ENCODE assay signal across 39 cellular contexts in genomic region chr1:119320100-119320499, GRCh38. TPM values are rescaled to one million over a fixed set of nuclear protein-coding genes. Genes with fewer than 3 reads are reported as not detected.
"Had no signal": no experiment of that assay in that cellular context is flagged by ENCODE, and none has a peak within 500 bp of the region (broad histone marks: within the 10 kb centered on the region; RNA-seq: fewer than 3 reads in every experiment).

No MANE protein-coding gene starts in this region.

- H3K36me3 ChIP-seq: adrenal gland, brain microvascular endothelial cell, breast epithelium had no signal

- H3K27me3 Mint-ChIP-seq: activated CD4-positive, alpha-beta memory T cell treated with anti-CD3 and anti-CD28 coated beads, Interleukin-2, amount 10 ng/mL, durations not matched to agents 7 days and 5 days; activated CD4-positive, alpha-beta T cell treated with anti-CD3 and anti-CD28 coated beads, Interleukin-2, amount 10 ng/mL, durations not matched to agents 7 days and 5 days had no signal

- H3K4me1 ChIP-seq: adrenal gland, body of pancreas, breast epithelium had no signal

- H3K4me3 ChIP-seq: adrenal gland, body of pancreas, breast epithelium had no signal

- H3K27me3 ChIP-seq: adrenal gland, body of pancreas, brain microvascular endothelial cell, breast epithelium had no signal

- H3K9me3 ChIP-seq: adrenal gland, body of pancreas, breast epithelium had no signal

- H3K27ac Mint-ChIP-seq: activated CD4-positive, alpha-beta memory T cell treated with anti-CD3 and anti-CD28 coated beads, Interleukin-2, amount 10 ng/mL, durations not matched to agents 7 days and 5 days; activated CD4-positive, alpha-beta T cell treated with anti-CD3 and anti-CD28 coated beads for 36 hours; activated CD4-positive, alpha-beta T cell treated with anti-CD3 and anti-CD28 coated beads, Interleukin-2, amount 10 ng/mL, durations not matched to agents 7 days and 5 days; activated CD8-positive, alpha-beta memory T cell treated with anti-CD3 and anti-CD28 coated beads, Interleukin-2, amount 10 ng/mL, durations not matched to agents 7 days and 5 days; activated CD8-positive, alpha-beta T cell treated with anti-CD3 and anti-CD28 coated beads, Interleukin-2, amount 10 ng/mL, durations not matched to agents 7 days and 5 days; activated naive CD4-positive, alpha-beta T cell treated with anti-CD3 and anti-CD28 coated beads for 36 hours; activated naive CD4-positive, alpha-beta T cell treated with anti-CD3 and anti-CD28 coated beads, Interleukin-2, amount 50 U/mL, for 72 hours; activated T-helper 2 cell treated with anti-CD3 and anti-CD28 coated beads, Interferon-gamma antibody, Interleukin-2, Interleukin-4, amounts not matched to agents 10 μg/mL and 5 μg/mL and 100 μg/mL, durations not matched to agents 14 hours and 24 hours and 36 hours; T-helper 1 cell treated with Interleukin-12 subunit alpha and Interleukin-12 subunit beta and Interleukin-4 antibody, amounts not matched to agents 30 μg/mL and 1 μg/mL, for 36 hours; T-helper 2 cell treated with Interferon-gamma antibody and Interleukin-4, amounts not matched to agents 5 μg/mL and 100 μg/mL, for 36 hours; WTC11 had no signal

- H3K9me3 Mint-ChIP-seq: activated CD4-positive, alpha-beta memory T cell treated with anti-CD3 and anti-CD28 coated beads, Interleukin-2, amount 10 ng/mL, durations not matched to agents 7 days and 5 days; activated CD4-positive, alpha-beta T cell treated with anti-CD3 and anti-CD28 coated beads, Interleukin-2, amount 10 ng/mL, durations not matched to agents 7 days and 5 days; activated naive CD4-positive, alpha-beta T cell treated with anti-CD3 and anti-CD28 coated beads for 36 hours; activated naive CD4-positive, alpha-beta T cell treated with anti-CD3 and anti-CD28 coated beads, Interleukin-2, amount 50 U/mL, for 72 hours; activated T-cell treated with anti-CD3 and anti-CD28 coated beads, Interleukin-2, amount 50 U/mL, for 4 hours; activated T-helper 2 cell treated with anti-CD3 and anti-CD28 coated beads, Interferon-gamma antibody, Interleukin-2, Interleukin-4, amounts not matched to agents 10 μg/mL and 5 μg/mL and 100 μg/mL, durations not matched to agents 14 hours and 24 hours and 36 hours; T-helper 1 cell treated with Interleukin-12 subunit alpha and Interleukin-12 subunit beta and Interleukin-4 antibody, amounts not matched to agents 30 μg/mL and 1 μg/mL, for 36 hours; T-helper 2 cell treated with Interferon-gamma antibody and Interleukin-4, amounts not matched to agents 5 μg/mL and 100 μg/mL, for 36 hours; WTC11 had no signal

- H3K36me3 Mint-ChIP-seq: activated CD8-positive, alpha-beta memory T cell treated with anti-CD3 and anti-CD28 coated beads, Interleukin-2, amount 10 ng/mL, durations not matched to agents 7 days and 5 days; activated naive CD4-positive, alpha-beta T cell treated with anti-CD3 and anti-CD28 coated beads, Interleukin-2, amount 50 U/mL, for 72 hours had no signal

- DNase-seq: activated CD4-positive, alpha-beta memory T cell treated with anti-CD3 and anti-CD28 coated beads, Interleukin-2, amount 10 ng/mL, durations not matched to agents 7 days and 5 days; activated CD4-positive, alpha-beta T cell treated with anti-CD3 and anti-CD28 coated beads for 1 hour; activated CD4-positive, alpha-beta T cell treated with anti-CD3 and anti-CD28 coated beads for 36 hours; activated CD4-positive, alpha-beta T cell treated with anti-CD3 and anti-CD28 coated beads for 48 hours; activated CD4-positive, alpha-beta T cell treated with anti-CD3 and anti-CD28 coated beads, Interleukin-2, amount 10 ng/mL, durations not matched to agents 7 days and 5 days; activated CD4-positive, alpha-beta T cell treated with anti-CD3 and anti-CD28 coated beads, Interleukin-2, amount 50 U/mL, for 48 hours; activated CD4-positive, CD25-positive, alpha-beta regulatory T cell; activated CD8-positive, alpha-beta memory T cell treated with anti-CD3 and anti-CD28 coated beads for 24 hours; activated CD8-positive, alpha-beta memory T cell treated with anti-CD3 and anti-CD28 coated beads, Interleukin-2, amount 10 ng/mL, durations not matched to agents 7 days and 5 days; activated CD8-positive, alpha-beta memory T cell treated with anti-CD3 and anti-CD28 coated beads, Interleukin-2, amount 50 U/mL, for 48 hours; activated CD8-positive, alpha-beta T cell treated with anti-CD3 and anti-CD28 coated beads, Interleukin-2, amount 10 ng/mL, durations not matched to agents 7 days and 5 days; activated effector memory CD4-positive, alpha-beta T cell treated with Interleukin-2 at 50 U/mL for 16 hours; activated gamma-delta T cell treated with Interleukin-2 at 50 U/mL for 16 hours; activated naive CD4-positive, alpha-beta T cell; activated naive CD4-positive, alpha-beta T cell treated with anti-CD3 and anti-CD28 coated beads for 36 hours; activated naive CD4-positive, alpha-beta T cell treated with anti-CD3 and anti-CD28 coated beads, Interleukin-2, amount 50 U/mL, for 16 hours; activated T-cell treated with anti-CD3 and anti-CD28 coated beads, Interleukin-2, amount 50 U/mL, for 4 hours; adrenal gland; amniotic stem cell; aorta; body of pancreas; brain microvascular endothelial cell; central memory CD4-positive, alpha-beta T cell; cerebellar nuclear complex; T-helper 1 cell; T-helper 2 cell; T-helper 9 cell had no signal

- H3K4me1 Mint-ChIP-seq: activated CD4-positive, alpha-beta T cell treated with anti-CD3 and anti-CD28 coated beads for 36 hours had no signal

- ATAC-seq: activated CD4-positive, alpha-beta T cell treated with anti-CD3 and anti-CD28 coated beads for 36 hours; activated CD4-positive, CD25-positive, alpha-beta regulatory T cell treated with anti-CD3 and anti-CD28 coated beads, Interleukin-2, amount 50 U/mL, for 24 hours; activated CD8-positive, alpha-beta memory T cell treated with anti-CD3 and anti-CD28 coated beads, Interleukin-2, amount 10 ng/mL, durations not matched to agents 7 days and 5 days; activated CD8-positive, alpha-beta T cell treated with anti-CD3 and anti-CD28 coated beads, Interleukin-2, amount 10 ng/mL, durations not matched to agents 7 days and 5 days; activated naive CD4-positive, alpha-beta T cell treated with anti-CD3 and anti-CD28 coated beads, Interleukin-2, amount 50 U/mL, for 72 hours; activated T-cell treated with anti-CD3 and anti-CD28 coated beads, Interleukin-2, amount 50 U/mL, for 4 hours; body of pancreas; WTC11 had no signal

- H3K4me3 Mint-ChIP-seq: activated CD4-positive, alpha-beta memory T cell treated with anti-CD3 and anti-CD28 coated beads, Interleukin-2, amount 10 ng/mL, durations not matched to agents 7 days and 5 days; activated CD4-positive, alpha-beta T cell treated with anti-CD3 and anti-CD28 coated beads for 36 hours; activated CD4-positive, alpha-beta T cell treated with anti-CD3 and anti-CD28 coated beads, Interleukin-2, amount 10 ng/mL, durations not matched to agents 7 days and 5 days; activated CD8-positive, alpha-beta memory T cell treated with anti-CD3 and anti-CD28 coated beads, Interleukin-2, amount 10 ng/mL, durations not matched to agents 7 days and 5 days; activated CD8-positive, alpha-beta T cell treated with anti-CD3 and anti-CD28 coated beads, Interleukin-2, amount 10 ng/mL, durations not matched to agents 7 days and 5 days; activated naive CD4-positive, alpha-beta T cell treated with anti-CD3 and anti-CD28 coated beads for 36 hours; activated T-cell treated with anti-CD3 and anti-CD28 coated beads, Interleukin-2, amount 50 U/mL, for 4 hours; T-helper 1 cell treated with Interleukin-12 subunit alpha and Interleukin-12 subunit beta and Interleukin-4 antibody, amounts not matched to agents 30 μg/mL and 1 μg/mL, for 36 hours; T-helper 2 cell treated with Interferon-gamma antibody and Interleukin-4, amounts not matched to agents 5 μg/mL and 100 μg/mL, for 36 hours; WTC11 had no signal

- H3K27ac ChIP-seq: adrenal gland, body of pancreas, brain microvascular endothelial cell, breast epithelium, VCaP had no signal

- FAIRE-seq: astrocyte, TTC549 had no signal

RNA-seq across cellular contexts. Expression of gene HAO2, which starts 48.5 kb away (rescaled TPM):
- total RNA-seq: activated CD4-positive, alpha-beta memory T cell treated with anti-CD3 and anti-CD28 coated beads, Interleukin-2, amount 10 ng/mL, durations not matched to agents 7 days and 5 days; activated CD4-positive, alpha-beta T cell treated with anti-CD3 and anti-CD28 coated beads for 36 hours; activated CD4-positive, alpha-beta T cell treated with anti-CD3 and anti-CD28 coated beads, Interleukin-2, amount 10 ng/mL, durations not matched to agents 7 days and 5 days; activated CD8-positive, alpha-beta memory T cell treated with anti-CD3 and anti-CD28 coated beads, Interleukin-2, amount 10 ng/mL, durations not matched to agents 7 days and 5 days; activated CD8-positive, alpha-beta T cell treated with anti-CD3 and anti-CD28 coated beads, Interleukin-2, amount 10 ng/mL, durations not matched to agents 7 days and 5 days; activated naive CD4-positive, alpha-beta T cell treated with anti-CD3 and anti-CD28 coated beads for 36 hours; activated naive CD4-positive, alpha-beta T cell treated with anti-CD3 and anti-CD28 coated beads, Interleukin-2, amount 50 U/mL, for 72 hours; activated T-cell treated with anti-CD3 and anti-CD28 coated beads, Interleukin-2, amount 50 U/mL, for 4 hours; activated T-helper 2 cell treated with anti-CD3 and anti-CD28 coated beads, Interferon-gamma antibody, Interleukin-2, Interleukin-4, amounts not matched to agents 10 μg/mL and 5 μg/mL and 100 μg/mL, durations not matched to agents 14 hours and 24 hours and 36 hours; aorta; astrocyte; body of pancreas; cardiac septum; chondrocyte had no signal
- polyA plus RNA-seq: aorta had no signal
